ENCODE assay signal across 11 cellular contexts in genomic region chr1:159005161-159005560, GRCh38. TPM values are rescaled to one million over a fixed set of nuclear protein-coding genes. Genes with fewer than 3 reads are reported as not detected.
A peak's percentile ranks its signal among the peaks of the same experiment; 100 is the strongest.
DNase-seq lines count a peak whose midpoint lies in the region; ATAC-seq and TF ChIP-seq lines count a peak whose summit lies in the region.
"Had no signal": no experiment of that assay in that cellular context is flagged by ENCODE, and none has a peak within 500 bp of the region (broad histone marks: within the 10 kb centered on the region; RNA-seq: fewer than 3 reads in every experiment).

No MANE protein-coding gene starts in this region.

- peaks cover 58% of the 10 kb centered on the region for H3K4me1 ChIP-seq in DOHH2 (ENCODE audit: control insufficient read depth, low read length)
- H3K4me1 ChIP-seq in NT2/D1 (ENCODE audit: insufficient read depth, insufficient read length): peaks cover 5% of the 10 kb centered on the region
- H3K4me1 ChIP-seq in rectal smooth muscle tissue (ENCODE audit: control insufficient read depth, insufficient read depth, low read length): peaks cover 8% of the 10 kb centered on the region

- H3K27ac ChIP-seq in DOHH2 (ENCODE audit: low read depth, low read length) (peak overlapping the region; percentile 25; the same call in 1 of the 2 replicates), rectal smooth muscle tissue (ENCODE audit: low read depth, low read length) (peak overlapping the region; percentile 37)

- H3K4me2 ChIP-seq in DOHH2 (ENCODE audit: low read length): peak overlapping the region; percentile 63

- no peak for ATAC-seq in GM21825 (IDR thresholded peaks at IDR 0.05; ENCODE audit: unreplicated experiment)
- no peak for ATAC-seq in left colon
- ATAC-seq: PC-3, sciatic nerve had no signal

- H3K4me3 ChIP-seq in DOHH2 (ENCODE audit: low read length): peak overlapping the region; percentile 50
- peak overlapping the region; percentile 1 for H3K4me3 ChIP-seq in NT2/D1 (ENCODE audit: insufficient read length, low read depth)
- H3K4me3 ChIP-seq in foreskin fibroblast (ENCODE audit: low read depth in 1 of 2, low read length in 2 of 2): no peak overlapping the region
- no peak overlapping the region for H3K4me3 ChIP-seq in rectal smooth muscle tissue (ENCODE audit: low read length)

- H3K9me2 ChIP-seq in DOHH2 (replicated peaks; ENCODE audit: control insufficient read depth, low read length): no peaks in the 10 kb centered on the region

- intact Hi-C loops in left colon (cut with DNase I, micrococcal nuclease): no loop called here

- H3K79me2 ChIP-seq in DOHH2 (ENCODE audit: control insufficient read depth, low read length): peaks cover 18% of the 10 kb centered on the region

- H3K27me3 ChIP-seq in DOHH2 (ENCODE audit: control insufficient read depth, low read length) (no peaks in the 10 kb centered on the region), NT2/D1 (ENCODE audit: insufficient read depth, insufficient read length) (no peaks in the 10 kb centered on the region), rectal smooth muscle tissue (ENCODE audit: control insufficient read depth, insufficient read depth, low read length) (no peaks in the 10 kb centered on the region)

- no peak for DNase-seq in NT2/D1 (ENCODE audit: low read depth, low spot score)
- DNase-seq in foreskin fibroblast: peak; percentile 35 to 52
- no peak for DNase-seq in 8988T
- DNase-seq in left colon: no peak
- no peak for DNase-seq in GF-D8 (lab: John Stamatoyannopoulos, UW)
- DNase-seq: activated gamma-delta T cell treated with Interleukin-2 at 50 U/mL for 16 hours, PC-3 had no signal

- H3K36me3 ChIP-seq in DOHH2 (ENCODE audit: control insufficient read depth, low read length) (peaks cover 4% of the 10 kb centered on the region), NT2/D1 (ENCODE audit: insufficient read depth, insufficient read length, low read length) (no peaks in the 10 kb centered on the region), rectal smooth muscle tissue (ENCODE audit: control insufficient read depth, insufficient read depth, low read length) (no peaks in the 10 kb centered on the region)

- TF ChIP-seq CTCF in DOHH2 (IDR thresholded peaks at IDR 0.05; ENCODE audit: low read depth, low read length, poor library complexity, severe bottlenecking) (no peak), foreskin fibroblast (IDR thresholded peaks at IDR 0.05; ENCODE audit: low read depth, low read length) (no peak)

- H3K9me3 ChIP-seq in DOHH2 (ENCODE audit: control insufficient read depth, insufficient read depth, low read length) (no peaks in the 10 kb centered on the region), NT2/D1 (ENCODE audit: insufficient read depth, low read length) (no peaks in the 10 kb centered on the region)

- peak overlapping the region; percentile 63 for H3K9ac ChIP-seq in NT2/D1 (ENCODE audit: insufficient read length, low read depth)
- H3K9ac ChIP-seq in rectal smooth muscle tissue (ENCODE audit: low read length): no peak overlapping the region

- H3F3A ChIP-seq in DOHH2 (ENCODE audit: control insufficient read depth, insufficient read depth): peaks cover 10% of the 10 kb centered on the region

- H4K20me1 ChIP-seq in DOHH2 (ENCODE audit: control insufficient read depth, insufficient read depth, low read depth, low read length): no peaks in the 10 kb centered on the region

RNA-seq across cellular contexts. Expression of gene IFI16, which starts 4.5 kb away (rescaled TPM):
- 10 to 100 TPM; 14.3 to 22.3 TPM for total RNA-seq in left colon

Comparison
In these comparisons a context has a peak if more than half of its experiments do, and no peak if none do; other contexts are left out.
1. H3K4me3 ChIP-seq: peak in DOHH2 (single experiment) and NT2/D1 (single experiment); none in foreskin fibroblast (0 of 2) and rectal smooth muscle tissue (single experiment).
2. DNase-seq: peak in foreskin fibroblast (2 of 2); none in NT2/D1 (single experiment), 8988T (single experiment), left colon (0 of 2) and GF-D8 (single experiment).